13 cellular contexts compared by ENCODE assay signal in the genomic region with DNA sequence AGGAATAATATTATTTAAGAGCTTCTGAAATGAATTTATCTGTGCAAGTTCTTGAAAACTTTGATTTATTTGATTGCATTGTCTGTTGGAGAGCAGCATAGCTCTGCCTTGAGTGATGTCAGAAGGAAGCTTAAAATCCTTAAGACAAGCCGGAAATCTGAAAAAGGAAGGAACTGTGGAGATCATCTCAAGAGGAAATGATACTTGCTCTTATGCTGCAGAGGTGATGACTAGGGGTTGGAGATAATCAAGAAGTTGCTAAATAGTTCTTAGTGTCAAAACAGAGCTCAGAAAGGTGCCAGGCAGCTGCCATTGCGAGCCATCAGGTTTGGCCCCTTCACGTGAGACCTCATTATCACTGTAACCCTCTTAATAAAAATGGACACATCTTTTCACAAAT. TPM values are rescaled to one million over a fixed set of nuclear protein-coding genes. Genes with fewer than 3 reads are reported as not detected.
DNase-seq lines count a peak whose midpoint lies in the region; ATAC-seq and TF ChIP-seq lines count a peak whose summit lies in the region.
"Had no signal": no experiment of that assay in that cellular context is flagged by ENCODE, and none has a peak within 500 bp of the region (broad histone marks: within the 10 kb centered on the region; RNA-seq: fewer than 3 reads in every experiment).

No MANE protein-coding gene starts in this region.

- H3K4me3 ChIP-seq in mucosa of rectum (ENCODE audit: low read length in 2 of 2) = no peak overlapping the region
- H3K4me3 ChIP-seq: GM12878 had no signal

- H3K27ac ChIP-seq in cingulate gyrus (ENCODE audit: low read depth, low read length) (peak overlapping the region; percentile 22), mucosa of rectum (ENCODE audit: low read depth in 2 of 2, low read length in 2 of 2) (peak overlapping the region; percentile 45 to 54)
- H3K27ac ChIP-seq: C4-2B had no signal

- DNase-seq in natural killer cell (no peak), NCI-H524 treated with DMSO at 0.1 percent for 48 hours (lab: John Stamatoyannopoulos, UW) (no peak), posterior cingulate gyrus (no peak)
- DNase-seq in natural killer cell treated with Interleukin-12 subunit alpha and Interleukin-12 subunit beta and Interleukin-15 and Interleukin-18, amount 100 ng/mL, for 72 hours (ENCODE audit: low spot score) = no peak
- DNase-seq in stimulated activated CD4-positive, alpha-beta T cell treated with anti-CD3 and anti-CD28 coated beads, Interleukin-2, amount 100 ng/mL, for 48 hours = no peak
- DNase-seq: NCI-H2171 had no signal

- H3K4me1 Mint-ChIP-seq in natural killer cell = peaks cover 0 to 9% of the 10 kb centered on the region in 2 donors
- H3K4me1 Mint-ChIP-seq in natural killer cell treated with Interleukin-12 subunit alpha and Interleukin-12 subunit beta and Interleukin-15 and Interleukin-18, amount 100 ng/mL, for 72 hours (ENCODE audit: low read depth in 2 of 2) = peaks cover 3 to 7% of the 10 kb centered on the region in 2 donors

- H3K9me3 Mint-ChIP-seq in natural killer cell = no peaks in the 10 kb centered on the region
- no peaks in the 10 kb centered on the region for H3K9me3 Mint-ChIP-seq in natural killer cell treated with Interleukin-12 subunit alpha and Interleukin-12 subunit beta and Interleukin-15 and Interleukin-18, amount 100 ng/mL, for 72 hours
- H3K9me3 Mint-ChIP-seq: brain had no signal

- peaks cover 0 to 9% of the 10 kb centered on the region in 2 donors for H3K36me3 ChIP-seq in mucosa of rectum (ENCODE audit: control insufficient read depth in 2 of 2, insufficient read depth in 2 of 2, low read length in 2 of 2)

- H3K9ac ChIP-seq in mucosa of rectum (ENCODE audit: low read depth in 1 of 2, low read length in 2 of 2) = no peak overlapping the region

- intact Hi-C loops in natural killer cell (cut with micrococcal nuclease) = no loop called here
- intact Hi-C loops in posterior cingulate gyrus (cut with DNase I) = no loop called here

- H3K4me1 ChIP-seq in mucosa of rectum (ENCODE audit: control insufficient read depth in 2 of 2, insufficient read depth in 2 of 2, low read length in 2 of 2) = peaks cover 0 to 16% of the 10 kb centered on the region in 2 donors

- peak overlapping the region in 1 of 2 donors; percentile 14 for H3K27ac Mint-ChIP-seq in natural killer cell
- H3K27ac Mint-ChIP-seq in natural killer cell treated with Interleukin-12 subunit alpha and Interleukin-12 subunit beta and Interleukin-15 and Interleukin-18, amount 100 ng/mL, for 72 hours = peak overlapping the region in 1 of 2 donors; percentile 62

- no peaks in the 10 kb centered on the region for H3K27me3 ChIP-seq in mucosa of rectum (ENCODE audit: control insufficient read depth in 2 of 2, insufficient read depth in 2 of 2, low read length in 2 of 2)

- TF ChIP-seq CTCF in natural killer cell (IDR thresholded peaks at IDR 0.05) = no peak

- H3K36me3 Mint-ChIP-seq in natural killer cell = no peaks in the 10 kb centered on the region
- H3K36me3 Mint-ChIP-seq in natural killer cell treated with Interleukin-12 subunit alpha and Interleukin-12 subunit beta and Interleukin-15 and Interleukin-18, amount 100 ng/mL, for 72 hours = no peaks in the 10 kb centered on the region
- H3K36me3 Mint-ChIP-seq: IgD-negative memory B cell had no signal

- ATAC-seq in natural killer cell (peak in 2 of 3 donors; percentile 15 to 55), HG03378 (IDR thresholded peaks at IDR 0.05; ENCODE audit: unreplicated experiment) (no peak)
- no peak for ATAC-seq in natural killer cell treated with Interleukin-12 subunit alpha and Interleukin-12 subunit beta and Interleukin-15 and Interleukin-18, amount 100 ng/mL, for 72 hours
- ATAC-seq: GM12878 had no signal

- no peak overlapping the region for H3K4me3 Mint-ChIP-seq in natural killer cell
- H3K4me3 Mint-ChIP-seq in natural killer cell treated with Interleukin-12 subunit alpha and Interleukin-12 subunit beta and Interleukin-15 and Interleukin-18, amount 100 ng/mL, for 72 hours = no peak overlapping the region
- H3K4me3 Mint-ChIP-seq: brain, IgD-negative memory B cell had no signal

- no peaks in the 10 kb centered on the region for H3K9me3 ChIP-seq in mucosa of rectum (ENCODE audit: control insufficient read depth in 2 of 2, low read length in 2 of 2)

- H3K27me3 Mint-ChIP-seq in natural killer cell (ENCODE audit: low read depth in 2 of 2) = no peaks in the 10 kb centered on the region
- H3K27me3 Mint-ChIP-seq in natural killer cell treated with Interleukin-12 subunit alpha and Interleukin-12 subunit beta and Interleukin-15 and Interleukin-18, amount 100 ng/mL, for 72 hours = no peaks in the 10 kb centered on the region
- H3K27me3 Mint-ChIP-seq: brain, IgD-negative memory B cell had no signal

RNA-seq across cellular contexts. Expression of a gene that starts 34.7 kb away (rescaled TPM):
- 10 to 100 TPM; 25.6 to 27.8 (median 26.9) TPM for total RNA-seq in natural killer cell
- total RNA-seq in natural killer cell treated with Interleukin-12 subunit alpha and Interleukin-12 subunit beta and Interleukin-15 and Interleukin-18, amount 100 ng/mL, for 72 hours = 10 to 100 TPM in 1 of 2 donors, 1 to 10 TPM in 1; 8.2 to 16.9 TPM

Comparison
In these comparisons a context has a peak if more than half of its experiments do, and no peak if none do; other contexts are left out.
1. ATAC-seq: peak in natural killer cell (2 of 3); none in natural killer cell treated with Interleukin-12 subunit alpha and Interleukin-12 subunit beta and Interleukin-15 and Interleukin-18, amount 100 ng/mL, for 72 hours (0 of 2) and HG03378 (single experiment).